ENCODE assay signal across 12 cellular contexts in the genomic region with DNA sequence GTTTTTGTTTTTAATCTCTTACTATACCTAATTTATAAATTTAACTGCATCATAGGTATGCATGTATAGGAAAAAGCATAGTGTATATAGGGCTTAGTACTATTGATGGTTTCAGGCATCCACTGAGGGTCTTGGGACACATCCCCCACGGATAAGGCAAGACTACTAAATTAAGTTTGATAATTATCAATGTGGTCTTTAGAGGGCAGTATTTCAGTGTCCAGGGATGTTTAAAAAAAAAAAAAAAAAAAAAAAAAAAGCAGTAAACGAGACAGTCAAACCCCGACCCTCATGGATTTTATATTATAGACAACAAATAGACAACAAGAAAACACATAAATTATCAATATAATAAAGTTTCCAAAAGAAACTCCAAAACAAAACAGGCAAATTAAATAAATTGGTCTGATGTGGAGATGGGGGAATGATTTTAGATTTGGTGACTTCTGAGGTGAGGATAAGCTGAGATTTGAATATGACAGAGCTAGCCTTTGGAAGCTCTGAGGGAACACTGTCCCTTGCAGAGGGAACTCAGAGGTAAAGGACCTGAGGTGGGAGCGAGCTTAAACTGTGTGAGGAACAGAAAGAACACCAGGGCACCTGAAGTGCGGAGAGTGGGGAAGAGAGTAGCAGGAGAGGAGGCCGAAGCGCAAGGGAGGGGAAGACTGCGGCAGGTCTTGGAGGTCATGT. TPM values are rescaled to one million over a fixed set of nuclear protein-coding genes. Genes with fewer than 3 reads are reported as not detected.
A peak's percentile ranks its signal among the peaks of the same experiment; 100 is the strongest.
DNase-seq lines count a peak whose midpoint lies in the region; ATAC-seq, FAIRE-seq and TF ChIP-seq lines count a peak whose summit lies in the region.
"Had no signal": no experiment of that assay in that cellular context is flagged by ENCODE, and none has a peak within 500 bp of the region (broad histone marks: within the 10 kb centered on the region; RNA-seq: fewer than 3 reads in every experiment).

No MANE protein-coding gene starts in this region.

- peak; percentile 3 for FAIRE-seq in G401.6 (lab: Jason Lieb, UNC)

- H3K4me1 ChIP-seq in A673 (ENCODE audit: insufficient read depth, low read length, poor library complexity, severe bottlenecking) (no peaks in the 10 kb centered on the region), RWPE2 (ENCODE audit: insufficient read depth, poor library complexity, severe bottlenecking) (peaks cover 5% of the 10 kb centered on the region), iPS-15b (ENCODE audit: control insufficient read depth, insufficient read depth, low read length) (peaks cover 3% of the 10 kb centered on the region)

- TF ChIP-seq CTCF in A673 (conservative IDR thresholded peaks at IDR 0.05; ENCODE audit: low read depth, low read length) (peak; percentile 39; the same call in 1 of the 2 replicates), RWPE2 (IDR thresholded peaks at IDR 0.05; ENCODE audit: poor library complexity, severe bottlenecking) (peak; percentile 84)

- no peaks in the 10 kb centered on the region for H3K36me3 ChIP-seq in A673 (ENCODE audit: insufficient read depth, low read length, poor library complexity, severe bottlenecking)
- no peaks in the 10 kb centered on the region for H3K36me3 ChIP-seq in RWPE2 (ENCODE audit: low read depth)
- peaks cover 4% of the 10 kb centered on the region for H3K36me3 ChIP-seq in iPS-15b (ENCODE audit: control insufficient read depth, insufficient read depth, low read length)

- POLR2A ChIA-PET in A673 (lab: Charles Lee; ENCODE audit: low non-redundant PET): no interaction called here

- CTCF ChIA-PET in A673 (lab: Charles Lee): no interaction called here

- peak overlapping the region; percentile 0 for H3K9ac ChIP-seq in iPS-15b (ENCODE audit: low read depth, low read length)

- no peaks in the 10 kb centered on the region for H3K9me3 ChIP-seq in A673 (ENCODE audit: low read depth, low read length, poor library complexity, severe bottlenecking)
- H3K9me3 ChIP-seq in RWPE2 (ENCODE audit: severe bottlenecking): no peaks in the 10 kb centered on the region
- no peaks in the 10 kb centered on the region for H3K9me3 ChIP-seq in iPS-15b (ENCODE audit: control insufficient read depth, insufficient read depth, low read length)

- H3K27ac ChIP-seq in A673 (ENCODE audit: low read depth, low read length, poor library complexity, severe bottlenecking): no peak overlapping the region
- H3K27ac ChIP-seq in RWPE2 (ENCODE audit: poor library complexity, severe bottlenecking): no peak overlapping the region

- H3K4me3 ChIP-seq in A673 (ENCODE audit: low read depth, low read length, poor library complexity, severe bottlenecking) (no peak overlapping the region), RWPE2 (ENCODE audit: severe bottlenecking) (no peak overlapping the region), iPS-15b (ENCODE audit: low read depth, low read length) (no peak overlapping the region)

- intact Hi-C loops in A673 (cut with micrococcal nuclease; ENCODE audit: unreplicated experiment): no loop called here

- ATAC-seq in RWPE2 (ENCODE audit: low read depth): 0 out of 3 replicates have a peak, but pooled peaks have one; percentile 21
- no peak for ATAC-seq in GM21423 (IDR thresholded peaks at IDR 0.05; ENCODE audit: unreplicated experiment)
- no peak for ATAC-seq in HG03354 (IDR thresholded peaks at IDR 0.05; ENCODE audit: poor library complexity, severe bottlenecking, unreplicated experiment)
- ATAC-seq: stimulated activated naive CD8-positive, alpha-beta T cell treated with anti-CD3 and anti-CD28 coated beads, Interleukin-15, amount 100 ng/mL, for 72 hours had no signal

- H3K27me3 ChIP-seq in A673 (replicated peaks; ENCODE audit: insufficient read depth, low read depth, low read length, poor library complexity) (no peaks in the 10 kb centered on the region), RWPE2 (ENCODE audit: insufficient read depth, poor library complexity, severe bottlenecking) (no peaks in the 10 kb centered on the region), iPS-15b (ENCODE audit: control insufficient read depth, insufficient read depth, low read length) (no peaks in the 10 kb centered on the region)

- DNase-seq in A673 (ENCODE audit: low spot score) (peak; percentile 24), RWPE2 (ENCODE audit: low spot score) (no peak), COLO668 (lab: John Stamatoyannopoulos, UW; ENCODE audit: unreplicated experiment) (no peak), SHP77 (lab: John Stamatoyannopoulos, UW) (no peak)
- DNase-seq: activated CD4-positive, CD25-positive, alpha-beta regulatory T cell; GF-D8; right cardiac atrium; stimulated activated naive CD8-positive, alpha-beta T cell treated with anti-CD3 and anti-CD28 coated beads, Interleukin-15, amount 100 ng/mL, for 72 hours had no signal

- no TSS peak for BruUV-seq in A673 (replicated peaks; lab: Mats Ljungman, UMichigan)

RNA-seq across cellular contexts. Expression of a gene that starts 14.8 kb away (rescaled TPM):
- not detected in 2 replicates for total RNA-seq in A673 (2021)
- total RNA-seq: right cardiac atrium had no signal
